2 cellular contexts compared by ENCODE assay signal in the genomic region with DNA sequence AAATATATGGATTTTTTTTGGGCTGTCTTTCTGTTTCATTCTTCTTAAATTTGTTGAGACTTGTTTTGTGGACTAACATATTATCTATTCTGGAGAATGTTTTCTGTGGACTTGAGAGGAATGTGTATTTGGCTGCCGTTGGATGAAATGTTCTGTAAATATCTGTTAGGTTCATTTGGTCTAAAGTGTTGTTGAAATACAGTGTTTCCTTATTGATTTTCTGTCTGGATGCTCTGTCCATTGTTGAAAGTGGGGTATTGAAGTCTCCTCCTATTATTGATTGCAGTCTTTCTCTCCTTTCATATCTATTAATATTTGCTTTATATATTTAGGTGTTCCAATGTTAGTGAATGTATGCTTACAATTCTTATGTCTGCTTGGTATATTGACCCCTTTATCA.
A peak's percentile ranks its signal among the peaks of the same experiment; 100 is the strongest.
TF ChIP-seq lines count a peak whose summit lies in the region.

No MANE protein-coding gene starts in this region.

TF ChIP-seq in HepG2, 621 proteins besides CTCF, POLR2A, EP300 and RAD21 (continued from another document):
- peak; percentile 49; the same call in 1 of the 2 replicates for TF ChIP-seq TCF7 (IDR thresholded peaks at IDR 0.05; ENCODE audit: low read depth)
- TF ChIP-seq, protein P1, sequence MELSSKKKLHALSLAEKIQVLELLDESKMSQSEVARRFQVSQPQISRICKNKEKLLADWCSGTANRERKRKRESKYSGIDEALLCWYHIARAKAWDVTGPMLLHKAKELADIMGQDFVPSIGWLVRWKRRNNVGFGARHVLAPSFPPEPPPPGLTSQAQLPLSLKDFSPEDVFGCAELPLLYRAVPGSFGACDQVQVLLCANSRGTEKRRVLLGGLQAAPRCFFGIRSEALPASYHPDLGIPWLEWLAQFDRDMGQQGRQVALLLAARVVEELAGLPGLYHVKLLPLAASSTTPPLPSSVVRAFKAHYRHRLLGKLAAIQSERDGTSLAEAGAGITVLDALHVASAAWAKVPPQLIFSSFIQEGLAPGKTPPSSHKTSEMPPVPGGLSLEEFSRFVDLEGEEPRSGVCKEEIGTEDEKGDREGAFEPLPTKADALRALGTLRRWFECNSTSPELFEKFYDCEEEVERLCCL (CRISPR knock-in tag; IDR thresholded peaks at IDR 0.05; ENCODE audit: borderline replicate concordance): no peak
- peak; percentile 48; the same call in 1 of the 2 replicates for TF ChIP-seq SP5 (CRISPR knock-in tag; IDR thresholded peaks at IDR 0.05; ENCODE audit: borderline replicate concordance, low read depth)
- TF ChIP-seq, protein P2, sequence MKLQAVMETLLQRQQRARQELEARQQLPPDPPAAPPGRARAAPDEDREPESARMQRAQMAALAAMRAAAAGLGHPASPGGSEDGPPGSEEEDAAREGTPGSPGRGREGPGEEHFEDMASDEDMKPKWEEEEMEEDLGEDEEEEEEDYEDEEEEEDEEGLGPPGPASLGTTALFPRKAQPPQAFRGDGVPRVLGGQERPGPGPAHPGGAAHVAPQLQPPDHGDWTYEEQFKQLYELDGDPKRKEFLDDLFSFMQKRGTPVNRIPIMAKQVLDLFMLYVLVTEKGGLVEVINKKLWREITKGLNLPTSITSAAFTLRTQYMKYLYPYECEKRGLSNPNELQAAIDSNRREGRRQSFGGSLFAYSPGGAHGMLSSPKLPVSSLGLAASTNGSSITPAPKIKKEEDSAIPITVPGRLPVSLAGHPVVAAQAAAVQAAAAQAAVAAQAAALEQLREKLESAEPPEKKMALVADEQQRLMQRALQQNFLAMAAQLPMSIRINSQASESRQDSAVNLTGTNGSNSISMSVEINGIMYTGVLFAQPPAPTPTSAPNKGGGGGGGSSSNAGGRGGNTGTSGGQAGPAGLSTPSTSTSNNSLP (IDR thresholded peaks at IDR 0.05; ENCODE audit: low read depth, low read length): no peak
- 0 out of 2 replicates have a peak, but pooled peaks have one; percentile 20 for TF ChIP-seq SOX5 (CRISPR knock-in tag; IDR thresholded peaks at IDR 0.05; ENCODE audit: borderline replicate concordance)
- peak; percentile 82 for TF ChIP-seq KAT2B (IDR thresholded peaks at IDR 0.05; ENCODE audit: borderline replicate concordance, low read depth, low read length)
- TF ChIP-seq NR2F1 (CRISPR knock-in tag; IDR thresholded peaks at IDR 0.05): no peak
- peak; percentile 59 for TF ChIP-seq GATAD2A (CRISPR knock-in tag; IDR thresholded peaks at IDR 0.05)
- TF ChIP-seq, protein P3, sequence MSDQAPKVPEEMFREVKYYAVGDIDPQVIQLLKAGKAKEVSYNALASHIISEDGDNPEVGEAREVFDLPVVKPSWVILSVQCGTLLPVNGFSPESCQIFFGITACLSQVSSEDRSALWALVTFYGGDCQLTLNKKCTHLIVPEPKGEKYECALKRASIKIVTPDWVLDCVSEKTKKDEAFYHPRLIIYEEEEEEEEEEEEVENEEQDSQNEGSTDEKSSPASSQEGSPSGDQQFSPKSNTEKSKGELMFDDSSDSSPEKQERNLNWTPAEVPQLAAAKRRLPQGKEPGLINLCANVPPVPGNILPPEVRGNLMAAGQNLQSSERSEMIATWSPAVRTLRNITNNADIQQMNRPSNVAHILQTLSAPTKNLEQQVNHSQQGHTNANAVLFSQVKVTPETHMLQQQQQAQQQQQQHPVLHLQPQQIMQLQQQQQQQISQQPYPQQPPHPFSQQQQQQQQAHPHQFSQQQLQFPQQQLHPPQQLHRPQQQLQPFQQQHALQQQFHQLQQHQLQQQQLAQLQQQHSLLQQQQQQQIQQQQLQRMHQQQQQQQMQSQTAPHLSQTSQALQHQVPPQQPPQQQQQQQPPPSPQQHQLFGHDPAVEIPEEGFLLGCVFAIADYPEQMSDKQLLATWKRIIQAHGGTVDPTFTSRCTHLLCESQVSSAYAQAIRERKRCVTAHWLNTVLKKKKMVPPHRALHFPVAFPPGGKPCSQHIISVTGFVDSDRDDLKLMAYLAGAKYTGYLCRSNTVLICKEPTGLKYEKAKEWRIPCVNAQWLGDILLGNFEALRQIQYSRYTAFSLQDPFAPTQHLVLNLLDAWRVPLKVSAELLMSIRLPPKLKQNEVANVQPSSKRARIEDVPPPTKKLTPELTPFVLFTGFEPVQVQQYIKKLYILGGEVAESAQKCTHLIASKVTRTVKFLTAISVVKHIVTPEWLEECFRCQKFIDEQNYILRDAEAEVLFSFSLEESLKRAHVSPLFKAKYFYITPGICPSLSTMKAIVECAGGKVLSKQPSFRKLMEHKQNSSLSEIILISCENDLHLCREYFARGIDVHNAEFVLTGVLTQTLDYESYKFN (CRISPR knock-in tag; conservative IDR thresholded peaks at IDR 0.05): 0 out of 2 replicates have a peak, but pooled peaks have one; percentile 37
- TF ChIP-seq ONECUT2 (CRISPR knock-in tag; IDR thresholded peaks at IDR 0.05): peak; percentile 76
- peak; percentile 23; the same call in 1 of the 2 replicates for TF ChIP-seq NR2F6 (IDR thresholded peaks at IDR 0.05)
- no peak for TF ChIP-seq NR2F6 (CRISPR knock-in tag; IDR thresholded peaks at IDR 0.05)
- TF ChIP-seq SOX6 (IDR thresholded peaks at IDR 0.05): no peak
- TF ChIP-seq SOX6 (CRISPR knock-in tag; IDR thresholded peaks at IDR 0.05): peak; percentile 22; the same call in 1 of the 2 replicates
- TF ChIP-seq SOX13 (IDR thresholded peaks at IDR 0.05): no peak
- peak in 1 of 2 experiments; percentile 48; a peak in 1 of 4 replicates for TF ChIP-seq SOX13 (CRISPR knock-in tag; conservative IDR thresholded peaks at IDR 0.05 in 1 of 2, IDR thresholded peaks at IDR 0.05 in 1 of 2)
- no peak for TF ChIP-seq FOXP1 (IDR thresholded peaks at IDR 0.05)
- peak; percentile 61; the same call in 1 of the 2 replicates for TF ChIP-seq FOXP1 (CRISPR knock-in tag; IDR thresholded peaks at IDR 0.05)
TF ChIP-seq in HepG2: peak in this region for 12.

TF ChIP-seq in liver, 16 proteins besides CTCF, POLR2A, EP300 and RAD21 (continued from another document):
- TF ChIP-seq, protein P4, sequence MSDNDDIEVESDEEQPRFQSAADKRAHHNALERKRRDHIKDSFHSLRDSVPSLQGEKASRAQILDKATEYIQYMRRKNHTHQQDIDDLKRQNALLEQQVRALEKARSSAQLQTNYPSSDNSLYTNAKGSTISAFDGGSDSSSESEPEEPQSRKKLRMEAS (IDR thresholded peaks at IDR 0.05): no peak
- TF ChIP-seq FOXA1 (IDR thresholded peaks at IDR 0.05): peak; percentile 41
- no peak for TF ChIP-seq JUND (IDR thresholded peaks at IDR 0.05)
- TF ChIP-seq, protein P5, sequence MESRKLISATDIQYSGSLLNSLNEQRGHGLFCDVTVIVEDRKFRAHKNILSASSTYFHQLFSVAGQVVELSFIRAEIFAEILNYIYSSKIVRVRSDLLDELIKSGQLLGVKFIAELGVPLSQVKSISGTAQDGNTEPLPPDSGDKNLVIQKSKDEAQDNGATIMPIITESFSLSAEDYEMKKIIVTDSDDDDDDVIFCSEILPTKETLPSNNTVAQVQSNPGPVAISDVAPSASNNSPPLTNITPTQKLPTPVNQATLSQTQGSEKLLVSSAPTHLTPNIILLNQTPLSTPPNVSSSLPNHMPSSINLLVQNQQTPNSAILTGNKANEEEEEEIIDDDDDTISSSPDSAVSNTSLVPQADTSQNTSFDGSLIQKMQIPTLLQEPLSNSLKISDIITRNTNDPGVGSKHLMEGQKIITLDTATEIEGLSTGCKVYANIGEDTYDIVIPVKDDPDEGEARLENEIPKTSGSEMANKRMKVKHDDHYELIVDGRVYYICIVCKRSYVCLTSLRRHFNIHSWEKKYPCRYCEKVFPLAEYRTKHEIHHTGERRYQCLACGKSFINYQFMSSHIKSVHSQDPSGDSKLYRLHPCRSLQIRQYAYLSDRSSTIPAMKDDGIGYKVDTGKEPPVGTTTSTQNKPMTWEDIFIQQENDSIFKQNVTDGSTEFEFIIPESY (IDR thresholded peaks at IDR 0.05): no peak
- peak; percentile 20 to 55 for TF ChIP-seq HNF4A (conservative IDR thresholded peaks at IDR 0.05)
- TF ChIP-seq EGR1 (IDR thresholded peaks at IDR 0.05; ENCODE audit: low read depth in 2 of 2): no peak
- peak; percentile 51 for TF ChIP-seq FOXA2 (IDR thresholded peaks at IDR 0.05)
- TF ChIP-seq TAF1 (conservative IDR thresholded peaks at IDR 0.05): no peak
- TF ChIP-seq, protein P6, sequence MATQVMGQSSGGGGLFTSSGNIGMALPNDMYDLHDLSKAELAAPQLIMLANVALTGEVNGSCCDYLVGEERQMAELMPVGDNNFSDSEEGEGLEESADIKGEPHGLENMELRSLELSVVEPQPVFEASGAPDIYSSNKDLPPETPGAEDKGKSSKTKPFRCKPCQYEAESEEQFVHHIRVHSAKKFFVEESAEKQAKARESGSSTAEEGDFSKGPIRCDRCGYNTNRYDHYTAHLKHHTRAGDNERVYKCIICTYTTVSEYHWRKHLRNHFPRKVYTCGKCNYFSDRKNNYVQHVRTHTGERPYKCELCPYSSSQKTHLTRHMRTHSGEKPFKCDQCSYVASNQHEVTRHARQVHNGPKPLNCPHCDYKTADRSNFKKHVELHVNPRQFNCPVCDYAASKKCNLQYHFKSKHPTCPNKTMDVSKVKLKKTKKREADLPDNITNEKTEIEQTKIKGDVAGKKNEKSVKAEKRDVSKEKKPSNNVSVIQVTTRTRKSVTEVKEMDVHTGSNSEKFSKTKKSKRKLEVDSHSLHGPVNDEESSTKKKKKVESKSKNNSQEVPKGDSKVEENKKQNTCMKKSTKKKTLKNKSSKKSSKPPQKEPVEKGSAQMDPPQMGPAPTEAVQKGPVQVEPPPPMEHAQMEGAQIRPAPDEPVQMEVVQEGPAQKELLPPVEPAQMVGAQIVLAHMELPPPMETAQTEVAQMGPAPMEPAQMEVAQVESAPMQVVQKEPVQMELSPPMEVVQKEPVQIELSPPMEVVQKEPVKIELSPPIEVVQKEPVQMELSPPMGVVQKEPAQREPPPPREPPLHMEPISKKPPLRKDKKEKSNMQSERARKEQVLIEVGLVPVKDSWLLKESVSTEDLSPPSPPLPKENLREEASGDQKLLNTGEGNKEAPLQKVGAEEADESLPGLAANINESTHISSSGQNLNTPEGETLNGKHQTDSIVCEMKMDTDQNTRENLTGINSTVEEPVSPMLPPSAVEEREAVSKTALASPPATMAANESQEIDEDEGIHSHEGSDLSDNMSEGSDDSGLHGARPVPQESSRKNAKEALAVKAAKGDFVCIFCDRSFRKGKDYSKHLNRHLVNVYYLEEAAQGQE (IDR thresholded peaks at IDR 0.05): no peak
- no peak for TF ChIP-seq NR2F2 (IDR thresholded peaks at IDR 0.05)
- TF ChIP-seq, protein P7, sequence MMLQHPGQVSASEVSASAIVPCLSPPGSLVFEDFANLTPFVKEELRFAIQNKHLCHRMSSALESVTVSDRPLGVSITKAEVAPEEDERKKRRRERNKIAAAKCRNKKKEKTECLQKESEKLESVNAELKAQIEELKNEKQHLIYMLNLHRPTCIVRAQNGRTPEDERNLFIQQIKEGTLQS (IDR thresholded peaks at IDR 0.05): no peak
- TF ChIP-seq SP1 (IDR thresholded peaks at IDR 0.05): no peak
- no peak for TF ChIP-seq GABPA (IDR thresholded peaks at IDR 0.05 in 1 of 2, conservative IDR thresholded peaks at IDR 0.05 in 1 of 2)
TF ChIP-seq in liver: peak in this region for 5.
